ENCODE assay signal across 1 cellular context in genomic region chr10:44978213-44978569, GRCh38.
TF ChIP-seq lines count a peak whose summit lies in the region.

No MANE protein-coding gene starts in this region.

TF ChIP-seq in GM23338, 12 proteins besides CTCF, POLR2A, EP300 and RAD21 (continued from another document):
- no peak for TF ChIP-seq STAT1 (IDR thresholded peaks at IDR 0.05; ENCODE audit: unreplicated experiment)
- no peak for TF ChIP-seq POLR2AphosphoS5 (IDR thresholded peaks at IDR 0.05; ENCODE audit: low read depth)
- no peak for TF ChIP-seq ZNF331 (CRISPR knock-in tag; IDR thresholded peaks at IDR 0.05; ENCODE audit: low read depth)
- TF ChIP-seq CREB1 (CRISPR knock-in tag; IDR thresholded peaks at IDR 0.05; ENCODE audit: low read depth), result no peak
- TF ChIP-seq EZH2phosphoT487 (IDR thresholded peaks at IDR 0.05; ENCODE audit: unreplicated experiment), result no peak
- TF ChIP-seq NANOG (IDR thresholded peaks at IDR 0.05; ENCODE audit: borderline replicate concordance), result no peak
- no peak for TF ChIP-seq JUNB (IDR thresholded peaks at IDR 0.05; ENCODE audit: unreplicated experiment)
- TF ChIP-seq ETS1 (IDR thresholded peaks at IDR 0.05), result no peak
- no peak for TF ChIP-seq ZNF114 (CRISPR knock-in tag; IDR thresholded peaks at IDR 0.05)
- no peak for TF ChIP-seq REST (IDR thresholded peaks at IDR 0.05; ENCODE audit: unreplicated experiment)
- TF ChIP-seq EZH2 (IDR thresholded peaks at IDR 0.05; ENCODE audit: low read depth, unreplicated experiment), result no peak
